In genomic region chr16:46975908-46976470, GRCh38 we compare ENCODE assay signal across 16 cellular contexts. TPM values are rescaled to one million over a fixed set of nuclear protein-coding genes. Genes with fewer than 3 reads are reported as not detected.
DNase-seq lines count a peak whose midpoint lies in the region; ATAC-seq and TF ChIP-seq lines count a peak whose summit lies in the region.
"Had no signal": no experiment of that assay in that cellular context is flagged by ENCODE, and none has a peak within 500 bp of the region (broad histone marks: within the 10 kb centered on the region; RNA-seq: fewer than 3 reads in every experiment).

No MANE protein-coding gene starts in this region.

- H2AFZ ChIP-seq in OCI-LY7 (ENCODE audit: low read length): peak overlapping the region; percentile 51

- H3K27ac Mint-ChIP-seq in glutamatergic neuron (ENCODE audit: unreplicated experiment): peak overlapping the region; percentile 63
- peak overlapping the region; percentile 5 to 86 for H3K27ac Mint-ChIP-seq in stimulated activated naive CD8-positive, alpha-beta T cell treated with anti-CD3 and anti-CD28 coated beads, Interleukin-15, amount 100 ng/mL, for 72 hours

- peak overlapping the region; percentile 39 for H3K4me2 ChIP-seq in OCI-LY7 (ENCODE audit: low read length)

- peaks cover 8% of the 10 kb centered on the region for H3K36me3 Mint-ChIP-seq in activated T-cell treated with anti-CD3 and anti-CD28 coated beads, Interleukin-2, amount 50 U/mL, for 4 hours (ENCODE audit: insufficient read depth)
- H3K36me3 Mint-ChIP-seq in glutamatergic neuron (ENCODE audit: unreplicated experiment): no peaks in the 10 kb centered on the region

- peaks cover 17% of the 10 kb centered on the region for H3K36me3 ChIP-seq in OCI-LY7 (ENCODE audit: insufficient read depth, low read length)

- peaks cover 44% of the 10 kb centered on the region for H3K4me1 Mint-ChIP-seq in activated T-cell treated with anti-CD3 and anti-CD28 coated beads, Interleukin-2, amount 50 U/mL, for 4 hours (ENCODE audit: low read depth)
- H3K4me1 Mint-ChIP-seq in glutamatergic neuron (ENCODE audit: low read depth, unreplicated experiment): peaks cover 25% of the 10 kb centered on the region
- H3K4me1 Mint-ChIP-seq in stimulated activated naive CD8-positive, alpha-beta T cell treated with anti-CD3 and anti-CD28 coated beads, Interleukin-15, amount 100 ng/mL, for 72 hours: peaks cover 53% of the 10 kb centered on the region

- H3K9me3 ChIP-seq in OCI-LY7 (ENCODE audit: low read length): no peaks in the 10 kb centered on the region

- H3K79me2 ChIP-seq in OCI-LY7 (ENCODE audit: insufficient read depth, low read depth, low read length): peaks cover 31% of the 10 kb centered on the region

- no peaks in the 10 kb centered on the region for H3K27me3 Mint-ChIP-seq in activated T-cell treated with anti-CD3 and anti-CD28 coated beads, Interleukin-2, amount 50 U/mL, for 4 hours (ENCODE audit: low read depth)
- H3K27me3 Mint-ChIP-seq in glutamatergic neuron (ENCODE audit: unreplicated experiment): peaks cover 3% of the 10 kb centered on the region
- no peaks in the 10 kb centered on the region for H3K27me3 Mint-ChIP-seq in stimulated activated naive CD8-positive, alpha-beta T cell treated with anti-CD3 and anti-CD28 coated beads, Interleukin-15, amount 100 ng/mL, for 72 hours

- H3K9me3 Mint-ChIP-seq in activated T-cell treated with anti-CD3 and anti-CD28 coated beads, Interleukin-2, amount 50 U/mL, for 4 hours: no peaks in the 10 kb centered on the region
- H3K9me3 Mint-ChIP-seq in glutamatergic neuron (ENCODE audit: unreplicated experiment): peaks cover 13% of the 10 kb centered on the region
- no peaks in the 10 kb centered on the region for H3K9me3 Mint-ChIP-seq in stimulated activated naive CD8-positive, alpha-beta T cell treated with anti-CD3 and anti-CD28 coated beads, Interleukin-15, amount 100 ng/mL, for 72 hours

- POLR2A ChIA-PET in OCI-LY7 (lab: Charles Lee): interaction anchor here (0.6 to 0.7 kb wide), 2 partner anchors 61 to 205 kb away, joined by 3 read pairs; no protein-coding TSS in a partner anchor

- CTCF ChIA-PET in OCI-LY7 (lab: Charles Lee; ENCODE audit: unreplicated experiment): no interaction called here

- H3K4me3 ChIP-seq in OCI-LY7 (ENCODE audit: low read depth, low read length, poor library complexity, severe bottlenecking): no peak overlapping the region
- H3K4me3 ChIP-seq: lung had no signal

- peak overlapping the region; percentile 41 for H3K4me3 Mint-ChIP-seq in activated T-cell treated with anti-CD3 and anti-CD28 coated beads, Interleukin-2, amount 50 U/mL, for 4 hours
- H3K4me3 Mint-ChIP-seq in glutamatergic neuron (ENCODE audit: unreplicated experiment): no peak overlapping the region
- H3K4me3 Mint-ChIP-seq in stimulated activated naive CD8-positive, alpha-beta T cell treated with anti-CD3 and anti-CD28 coated beads, Interleukin-15, amount 100 ng/mL, for 72 hours: peak overlapping the region; percentile 53 to 80

- H3K27ac ChIP-seq in OCI-LY7 (ENCODE audit: low read depth, low read length, poor library complexity, severe bottlenecking): no peak overlapping the region

- BruUV-seq in OCI-LY7 (replicated peaks; lab: Mats Ljungman, UMichigan): no TSS peak

- H3K9me2 ChIP-seq in OCI-LY7 (ENCODE audit: insufficient read depth, low read length): no peaks in the 10 kb centered on the region

- intact Hi-C loops in OCI-LY7 (cut with micrococcal nuclease; ENCODE audit: unreplicated experiment): loop anchor here (10.0 kb wide), 1 partner anchor 519 kb away; no protein-coding TSS in a partner anchor

- no peak for TF ChIP-seq CTCF in OCI-LY7 (conservative IDR thresholded peaks at IDR 0.05; ENCODE audit: low read length)
- no peak for TF ChIP-seq CTCF in glutamatergic neuron (IDR thresholded peaks at IDR 0.05; ENCODE audit: partially characterized antibody, unreplicated experiment)
- no peak for TF ChIP-seq CTCF in omental fat pad (IDR thresholded peaks at IDR 0.05)

- no peak for DNase-seq in activated T-cell treated with anti-CD3 and anti-CD28 coated beads, Interleukin-2, amount 50 U/mL, for 4 hours
- no peak for DNase-seq in activated T-cell treated with anti-CD3 and anti-CD28 coated beads for 4 hours
- DNase-seq in OCI-LY7 (ENCODE audit: low spot score): no peak
- DNase-seq in glutamatergic neuron: no peak
- DNase-seq in stimulated activated naive CD8-positive, alpha-beta T cell treated with anti-CD3 and anti-CD28 coated beads, Interleukin-15, amount 100 ng/mL, for 72 hours: no peak
- DNase-seq in left lobe of liver (ENCODE audit: low spot score): no peak
- no peak for DNase-seq in omental fat pad (ENCODE audit: low spot score)
- DNase-seq: activated gamma-delta T cell treated with Interleukin-2 at 50 U/mL for 16 hours; DMS 273 treated with DMSO at 0.1 percent for 48 hours; effector CD8-positive, alpha-beta T cell; NCI-H1105; NCI-H2171; stimulated activated naive CD4-positive, alpha-beta T cell treated with Interleukin-2 at 50 U/mL for 16 hours had no signal

- H3K4me1 ChIP-seq in OCI-LY7 (ENCODE audit: insufficient read depth, low read length, poor library complexity, severe bottlenecking): peaks cover 35% of the 10 kb centered on the region

- H4K20me1 ChIP-seq in OCI-LY7 (ENCODE audit: insufficient read depth, low read length): peaks cover 14% of the 10 kb centered on the region

- ATAC-seq in activated T-cell treated with anti-CD3 and anti-CD28 coated beads, Interleukin-2, amount 50 U/mL, for 4 hours: no peak
- no peak for ATAC-seq in stimulated activated naive CD8-positive, alpha-beta T cell treated with anti-CD3 and anti-CD28 coated beads, Interleukin-15, amount 100 ng/mL, for 72 hours
- no peak for ATAC-seq in HG03095 (IDR thresholded peaks at IDR 0.05; ENCODE audit: unreplicated experiment)
- no peak for ATAC-seq in left lobe of liver
- ATAC-seq in omental fat pad (ENCODE audit: low FRiP score): no peak
- ATAC-seq: SK-N-SH treated with all-trans-retinoic acid at 6 μM for 48 hours had no signal

RNA-seq across cellular contexts. Expression of gene DNAJA2, which starts 2.5 kb away (rescaled TPM):
- total RNA-seq in activated T-cell treated with anti-CD3 and anti-CD28 coated beads, Interleukin-2, amount 50 U/mL, for 4 hours: 100 to 1,000 TPM in 2 of 3 donors, 10 to 100 TPM in 1; 90.0 to 105 (median 102) TPM
- total RNA-seq in OCI-LY7 (2014; rRNA removed; shearing (Covaris generic)): 40.8 and 43.3 TPM in 2 replicates
- total RNA-seq in OCI-LY7 (2022) (50.4 and 61.6 TPM in 2 replicates), glutamatergic neuron (ENCODE audit: unreplicated experiment) (95.8 TPM), left lobe of liver (33.1 TPM), omental fat pad (10 to 100 TPM; 40.4 to 65.4 (median 47.9) TPM)
